Comparison of ENCODE assay signal across 8 cellular contexts in the genomic region with DNA sequence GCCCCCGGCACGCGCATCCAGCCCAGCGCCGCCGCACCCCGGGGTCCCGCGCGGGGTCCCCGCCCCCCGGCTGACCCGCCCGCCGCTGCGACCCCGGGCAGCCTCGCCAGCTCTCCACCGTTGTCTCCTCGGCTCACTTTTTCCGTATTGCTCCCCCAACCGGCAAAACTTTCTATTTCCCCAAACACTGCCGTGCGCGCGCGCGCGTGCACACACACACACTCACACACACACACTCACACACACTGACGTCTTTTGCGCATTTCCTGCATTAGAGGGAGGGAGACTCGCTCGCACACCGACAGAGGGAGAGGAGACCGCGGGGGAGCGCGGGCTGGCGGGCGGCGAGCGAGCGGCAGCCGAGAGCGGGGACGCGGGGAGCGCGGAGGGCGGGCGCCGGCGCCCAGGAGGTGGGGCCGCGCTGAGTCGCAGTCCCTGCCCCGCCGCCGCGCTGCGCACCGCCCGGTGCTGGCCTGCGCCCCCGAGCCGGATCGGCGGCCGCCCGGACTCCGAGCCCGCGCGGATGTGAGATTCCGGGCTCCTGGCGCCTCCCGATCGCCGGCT. TPM values are rescaled to one million over a fixed set of nuclear protein-coding genes. Genes with fewer than 3 reads are reported as not detected.
DNase-seq lines count a peak whose midpoint lies in the region; ATAC-seq and TF ChIP-seq lines count a peak whose summit lies in the region.

No MANE protein-coding gene starts in this region.

- peak; percentile 71 for ATAC-seq in HG03439 (IDR thresholded peaks at IDR 0.05; ENCODE audit: unreplicated experiment)

- DNase-seq in GM19238 (ENCODE audit: insufficient read length, low spot score) (peak; percentile 89), NCI-H748 treated with DMSO at 0.1 percent for 48 hours (lab: John Stamatoyannopoulos, UW) (peak; percentile 32), dermis microvascular lymphatic vessel endothelial cell (ENCODE audit: low read depth in 2 of 2) (peak; percentile 96 to 98), lower leg skin (ENCODE audit: low spot score in 2 of 2) (peak; percentile 95 to 99)
- peak; percentile 85 to 89 for DNase-seq in activated CD4-positive, alpha-beta T cell treated with anti-CD3 and anti-CD28 coated beads, Interleukin-2, amount 50 U/mL, for 48 hours
- peak; percentile 91 for DNase-seq in stimulated activated CD4-positive, alpha-beta T cell treated with anti-CD3 and anti-CD28 coated beads, Interleukin-4, amount 100 ng/mL, for 24 hours

- peak overlapping the region; percentile 59 for H3K4me3 ChIP-seq in lower leg skin (ENCODE audit: low read depth, poor library complexity, severe bottlenecking)

- intact Hi-C loops in lower leg skin (cut with DNase I; ENCODE audit: low total_unique reads) = no loop called here

- WGBS in lower leg skin, 2 donors = 0% methylated on average over 39 to 57 of the region's 79 CpGs

- TF ChIP-seq CTCF in C4-2B (conservative IDR thresholded peaks at IDR 0.05) (peak; percentile 34), lower leg skin (IDR thresholded peaks at IDR 0.05) (peak in 1 of 3 donors; percentile 57)

- peak overlapping the region; percentile 87 for H3K27ac ChIP-seq in C4-2B

- TF ChIP-seq POLR2A in lower leg skin (IDR thresholded peaks at IDR 0.05) = peak in 1 of 2 donors; percentile 19

RNA-seq across cellular contexts. Expression of a gene that starts 0.5 kb away (rescaled TPM):
- 28.4 and 30.7 TPM in 2 replicates for total RNA-seq in dermis microvascular lymphatic vessel endothelial cell
- 10 to 100 TPM in 1 of 4 donors, 1 to 10 TPM in 3; 3.5 to 10.3 (median 6.1) TPM for total RNA-seq in lower leg skin

RNA-seq across cellular contexts. Expression of a gene that starts 39.9 kb away (rescaled TPM):
- 17.2 and 17.6 TPM in 2 replicates for total RNA-seq in dermis microvascular lymphatic vessel endothelial cell
- total RNA-seq in lower leg skin = 10 to 100 TPM in 2 of 4 donors, 1 to 10 TPM in 2; 7.2 to 12.9 (median 9.9) TPM

Comparison
In these comparisons a context has a peak if more than half of its experiments do, and no peak if none do; other contexts are left out.
1. Peak in every context shown above with its lines: DNase-seq, ATAC-seq, H3K4me3 ChIP-seq and H3K27ac ChIP-seq.
2. DNase-seq: peak in every context shown above with its lines; median percentile 97 in dermis microvascular lymphatic vessel endothelial cell; 97 in lower leg skin; 91 in stimulated activated CD4-positive, alpha-beta T cell treated with anti-CD3 and anti-CD28 coated beads, Interleukin-4, amount 100 ng/mL, for 24 hours; 89 in GM19238; 87 in activated CD4-positive, alpha-beta T cell treated with anti-CD3 and anti-CD28 coated beads, Interleukin-2, amount 50 U/mL, for 48 hours; 32 in NCI-H748 treated with DMSO at 0.1 percent for 48 hours.